Comparison of ENCODE assay signal across 9 cellular contexts in the genomic region with DNA sequence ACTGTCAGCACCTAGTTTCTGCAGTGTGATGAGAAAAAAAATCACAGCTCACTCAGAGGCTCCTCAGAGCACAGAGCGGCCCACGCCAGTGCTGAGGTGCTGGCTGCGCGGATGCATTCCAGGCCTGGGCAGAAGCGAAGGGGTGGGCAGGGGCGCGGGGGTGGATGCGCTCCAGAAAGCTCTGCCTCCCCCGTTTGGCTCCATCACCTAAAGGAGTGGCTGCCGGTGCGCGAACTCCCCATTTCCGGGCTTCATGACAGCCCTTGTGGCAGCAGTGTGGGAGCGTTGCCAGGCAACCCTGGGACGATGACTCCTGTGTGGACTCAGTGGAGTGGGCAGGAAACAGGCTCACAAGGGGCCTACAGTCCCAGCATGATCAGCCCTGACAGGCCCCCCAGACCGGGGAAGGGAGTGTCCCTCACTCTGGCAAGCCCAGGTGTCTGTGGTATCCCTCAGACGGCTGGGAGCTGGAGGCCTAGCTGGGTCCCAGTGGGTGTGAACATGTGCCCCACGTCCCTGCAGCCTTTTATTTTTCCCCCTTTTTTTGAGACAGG. TPM values are rescaled to one million over a fixed set of nuclear protein-coding genes. Genes with fewer than 3 reads are reported as not detected.
DNase-seq lines count a peak whose midpoint lies in the region; ATAC-seq and TF ChIP-seq lines count a peak whose summit lies in the region.
"Had no signal": no experiment of that assay in that cellular context is flagged by ENCODE, and none has a peak within 500 bp of the region (broad histone marks: within the 10 kb centered on the region; RNA-seq: fewer than 3 reads in every experiment).

No MANE protein-coding gene starts in this region.

- peaks cover 5% of the 10 kb centered on the region for H3K27me3 Mint-ChIP-seq in neural progenitor cell (ENCODE audit: insufficient read depth, low read depth)

- H3K4me1 ChIP-seq in neural progenitor cell = no peaks in the 10 kb centered on the region
- H3K4me1 ChIP-seq in transverse colon = peaks cover 9 to 35% (median 20%) of the 10 kb centered on the region in 4 donors
- H3K4me1 ChIP-seq: SJSA1 had no signal

- 71% methylated on average over 17 of the region's 18 CpGs; no CpG with 5 or more reads in 1 of the 2 donors for WGBS in transverse colon (ENCODE audit: low coverage in 1 of 2), 2 donors

- intact Hi-C loops in transverse colon (cut with DNase I; ENCODE audit: low total_unique reads) = no loop called here

- H3K9me3 Mint-ChIP-seq in neural progenitor cell = no peaks in the 10 kb centered on the region

- H3K79me2 ChIP-seq in neural progenitor cell (ENCODE audit: low read depth) = no peaks in the 10 kb centered on the region

- no peak overlapping the region for H2AFZ ChIP-seq in neural progenitor cell (replicated peaks)

- H3K27ac Mint-ChIP-seq in neural progenitor cell = peak overlapping the region; percentile 86

- DNase-seq in NCI-H748 (lab: John Stamatoyannopoulos, UW; ENCODE audit: unreplicated experiment) (peak; percentile 38), NCI-H748 treated with DMSO at 0.1 percent for 48 hours (lab: John Stamatoyannopoulos, UW) (no peak), coronary artery (ENCODE audit: low spot score) (peak; percentile 69), neural progenitor cell (ENCODE audit: low spot score) (no peak), transverse colon (peak; percentile 42), erythroblast (lab: John Stamatoyannopoulos, UW) (no peak)
- peak; percentile 65 to 68 for DNase-seq in activated CD4-positive, alpha-beta T cell treated with anti-CD3 and anti-CD28 coated beads, Interleukin-2, amount 50 U/mL, for 4 hours

- H3K4me3 Mint-ChIP-seq in neural progenitor cell = no peak overlapping the region

- ATAC-seq in GM21786 (IDR thresholded peaks at IDR 0.05; ENCODE audit: unreplicated experiment) = no peak

- no peak overlapping the region for H3K9ac ChIP-seq in neural progenitor cell

- in situ Hi-C loops in transverse colon (cut with MboI; ENCODE audit: low pct_ligation_motif_present in 1 of 4, low pct_unique_long_range_greater_than_20kb in 1 of 4, low sequenced_read_pairs in 3 of 4) = no loop called here

- H3K4me2 ChIP-seq in neural progenitor cell = no peak overlapping the region

- peaks cover 11% of the 10 kb centered on the region for H3K36me3 Mint-ChIP-seq in neural progenitor cell

- TF ChIP-seq POLR2A in transverse colon (IDR thresholded peaks at IDR 0.05) (no peak), erythroblast (IDR thresholded peaks at IDR 0.05; ENCODE audit: low read length) (no peak)

- H3K36me3 ChIP-seq in neural progenitor cell (no peaks in the 10 kb centered on the region), transverse colon (peaks cover 0 to 13% (median 4%) of the 10 kb centered on the region in 4 donors)

- H3K4me1 Mint-ChIP-seq in neural progenitor cell = peaks cover 18% of the 10 kb centered on the region

- no peak overlapping the region for H3K4me3 ChIP-seq in coronary artery
- no peak overlapping the region for H3K4me3 ChIP-seq in neural progenitor cell
- no peak overlapping the region for H3K4me3 ChIP-seq in transverse colon
- H3K4me3 ChIP-seq: SJSA1 had no signal

- H3K27ac ChIP-seq in coronary artery (peak overlapping the region in 1 of 2 donors; percentile 5), neural progenitor cell (no peak overlapping the region), transverse colon (no peak overlapping the region)
- H3K27ac ChIP-seq: SJSA1 had no signal

- peaks cover 4% of the 10 kb centered on the region for H4K20me1 ChIP-seq in neural progenitor cell (ENCODE audit: low read depth)

- TF ChIP-seq EP300 in transverse colon (IDR thresholded peaks at IDR 0.05; ENCODE audit: low read depth) = no peak

- TF ChIP-seq CTCF in coronary artery (IDR thresholded peaks at IDR 0.05) (no peak), neural progenitor cell (IDR thresholded peaks at IDR 0.05) (no peak), transverse colon (IDR thresholded peaks at IDR 0.05) (no peak)

- H3K27me3 ChIP-seq in neural progenitor cell = no peaks in the 10 kb centered on the region
- H3K27me3 ChIP-seq in transverse colon = no peaks in the 10 kb centered on the region
- H3K27me3 ChIP-seq: SJSA1 had no signal

- no peaks in the 10 kb centered on the region for H3K9me3 ChIP-seq in neural progenitor cell (ENCODE audit: low read depth)
- no peaks in the 10 kb centered on the region for H3K9me3 ChIP-seq in transverse colon
- H3K9me3 ChIP-seq: SJSA1 had no signal

- H3F3A ChIP-seq in neural progenitor cell (ENCODE audit: low read depth) = no peaks in the 10 kb centered on the region

RNA-seq across cellular contexts. Expression of a gene that starts 32.8 kb away (rescaled TPM):
- total RNA-seq in neural progenitor cell (ENCODE audit: low replicate concordance) (10.9 and 39.3 TPM in 2 replicates), transverse colon (10 to 100 TPM; 32.6 to 62.7 (median 54.3) TPM)

RNA-seq across cellular contexts. Expression of a gene that starts 35.9 kb away (rescaled TPM):
- total RNA-seq in neural progenitor cell (ENCODE audit: low replicate concordance) = 17.5 and 22.4 TPM in 2 replicates
- total RNA-seq in transverse colon = 100 to 1,000 TPM in 1 of 4 donors, 10 to 100 TPM in 3; 49.1 to 127 (median 79.5) TPM

RNA-seq across cellular contexts. Expression of a gene that starts 45.8 kb away (rescaled TPM):
- total RNA-seq in neural progenitor cell (ENCODE audit: low replicate concordance) = 0.97 and 11.9 TPM in 2 replicates
- 10 to 100 TPM in 2 of 4 donors, 1 to 10 TPM in 2; 8.6 to 18.0 (median 10.5) TPM for total RNA-seq in transverse colon

Comparison
In these comparisons a context has a peak if more than half of its experiments do, and no peak if none do; other contexts are left out.
1. DNase-seq: peak in NCI-H748 (single experiment), activated CD4-positive, alpha-beta T cell treated with anti-CD3 and anti-CD28 coated beads, Interleukin-2, amount 50 U/mL, for 4 hours (2 of 2), coronary artery (single experiment) and transverse colon (single experiment); none in NCI-H748 treated with DMSO at 0.1 percent for 48 hours (single experiment), neural progenitor cell (single experiment) and erythroblast (0 of 2).